ENCODE assay signal across 9 cellular contexts in the genomic region with DNA sequence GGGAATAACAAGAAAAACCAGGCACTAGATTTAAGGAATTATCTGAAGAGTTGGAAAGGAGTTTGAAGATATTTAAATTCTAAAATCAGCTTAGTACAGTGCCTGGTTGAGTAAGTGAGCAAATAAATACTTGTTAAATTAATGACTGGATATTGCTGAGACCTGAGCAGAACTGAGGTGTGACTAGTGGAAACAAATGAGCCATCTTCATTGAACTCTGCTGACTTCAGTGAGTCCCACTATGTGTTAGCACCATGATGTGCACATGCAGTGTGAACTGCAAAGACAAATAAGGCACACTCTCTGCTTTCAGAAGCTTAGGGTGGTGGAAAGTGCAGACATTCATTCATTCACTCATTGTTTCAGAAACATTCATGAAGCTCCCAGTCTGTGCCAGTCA. TPM values are rescaled to one million over a fixed set of nuclear protein-coding genes. Genes with fewer than 3 reads are reported as not detected.
DNase-seq lines count a peak whose midpoint lies in the region; ATAC-seq and TF ChIP-seq lines count a peak whose summit lies in the region.
"Had no signal": no experiment of that assay in that cellular context is flagged by ENCODE, and none has a peak within 500 bp of the region (broad histone marks: within the 10 kb centered on the region; RNA-seq: fewer than 3 reads in every experiment).

No MANE protein-coding gene starts in this region.

- no peak for ATAC-seq in left ventricle myocardium superior
- peak; percentile 32 for ATAC-seq in activated CD8-positive, alpha-beta T cell treated with anti-CD3 and anti-CD28 coated beads, Interleukin-2, amount 10 ng/mL, durations not matched to agents 7 days and 5 days
- peak; percentile 33 for ATAC-seq in naive thymus-derived CD4-positive, alpha-beta T cell
- ATAC-seq in aorta (ENCODE audit: low FRiP score) = peak; percentile 34
- ATAC-seq in GM18517 (IDR thresholded peaks at IDR 0.05; ENCODE audit: unreplicated experiment) = no peak
- no peak for ATAC-seq in HG02571 (IDR thresholded peaks at IDR 0.05; ENCODE audit: unreplicated experiment)

- no peaks in the 10 kb centered on the region for H3K27me3 ChIP-seq in left ventricle myocardium inferior (ENCODE audit: low read depth)
- H3K27me3 ChIP-seq in naive thymus-derived CD4-positive, alpha-beta T cell (ENCODE audit: control insufficient read depth in 2 of 2, insufficient read depth in 2 of 2, low read length in 2 of 2) = no peaks in the 10 kb centered on the region
- no peaks in the 10 kb centered on the region for H3K27me3 ChIP-seq in aorta (ENCODE audit: control insufficient read depth in 1 of 2, insufficient read depth in 2 of 2, low read length in 1 of 2)
- H3K27me3 ChIP-seq: colonic mucosa had no signal

- H3K4me3 ChIP-seq in left ventricle myocardium inferior = no peak overlapping the region
- no peak overlapping the region for H3K4me3 ChIP-seq in naive thymus-derived CD4-positive, alpha-beta T cell (ENCODE audit: low read length)
- H3K4me3 ChIP-seq in aorta (ENCODE audit: low read length in 2 of 2) = no peak overlapping the region
- H3K4me3 ChIP-seq: colonic mucosa had no signal

- POLR2A ChIA-PET in activated CD8-positive, alpha-beta T cell treated with anti-CD3 and anti-CD28 coated beads, Interleukin-2, amount 10 ng/mL, durations not matched to agents 7 days and 5 days (lab: Charles Lee) = interaction anchor here (0.7 to 1.4 kb wide), 2 partner anchors 37 to 62 kb away, joined by 4 read pairs; no protein-coding TSS in a partner anchor
- POLR2A ChIA-PET in naive thymus-derived CD4-positive, alpha-beta T cell (lab: Charles Lee) = interaction anchor here (1.2 kb wide), 1 partner anchor 9 kb away, joined by 3 read pairs; no protein-coding TSS in a partner anchor

- H3K9me3 Mint-ChIP-seq in activated CD8-positive, alpha-beta T cell treated with anti-CD3 and anti-CD28 coated beads, Interleukin-2, amount 10 ng/mL, durations not matched to agents 7 days and 5 days (ENCODE audit: insufficient read depth) = no peaks in the 10 kb centered on the region
- H3K9me3 Mint-ChIP-seq in naive thymus-derived CD4-positive, alpha-beta T cell = no peaks in the 10 kb centered on the region

- H3K9me3 ChIP-seq in left ventricle myocardium inferior (replicated peaks) = no peaks in the 10 kb centered on the region
- no peaks in the 10 kb centered on the region for H3K9me3 ChIP-seq in naive thymus-derived CD4-positive, alpha-beta T cell (ENCODE audit: control insufficient read depth in 2 of 3, low read length in 3 of 3)
- no peaks in the 10 kb centered on the region for H3K9me3 ChIP-seq in aorta (ENCODE audit: control insufficient read depth, low read length)
- H3K9me3 ChIP-seq: colonic mucosa had no signal

- peak overlapping the region; percentile 72 for H3K27ac Mint-ChIP-seq in activated CD8-positive, alpha-beta T cell treated with anti-CD3 and anti-CD28 coated beads, Interleukin-2, amount 10 ng/mL, durations not matched to agents 7 days and 5 days
- peak overlapping the region in 7 of 9 donors; percentile 58 to 87 (median 76) for H3K27ac Mint-ChIP-seq in naive thymus-derived CD4-positive, alpha-beta T cell

- no peak overlapping the region for H3K4me3 Mint-ChIP-seq in activated CD8-positive, alpha-beta T cell treated with anti-CD3 and anti-CD28 coated beads, Interleukin-2, amount 10 ng/mL, durations not matched to agents 7 days and 5 days
- H3K4me3 Mint-ChIP-seq in naive thymus-derived CD4-positive, alpha-beta T cell = peak overlapping the region in 2 of 10 donors; percentile 2 to 50

- DNase-seq in left ventricle myocardium inferior = no peak
- no peak for DNase-seq in left ventricle myocardium superior
- no peak for DNase-seq in activated CD8-positive, alpha-beta T cell treated with anti-CD3 and anti-CD28 coated beads, Interleukin-2, amount 10 ng/mL, durations not matched to agents 7 days and 5 days
- no peak for DNase-seq in naive thymus-derived CD4-positive, alpha-beta T cell
- no peak for DNase-seq in aorta
- DNase-seq in glomerular visceral epithelial cell (ENCODE audit: extremely low spot score) = no peak
- DNase-seq: colonic mucosa had no signal

- CTCF ChIA-PET in activated CD8-positive, alpha-beta T cell treated with anti-CD3 and anti-CD28 coated beads, Interleukin-2, amount 10 ng/mL, durations not matched to agents 7 days and 5 days (lab: Charles Lee) = interaction anchor here (0.7 to 2.0 kb wide), 6 partner anchors 11 to 63 kb away, joined by 3 to 6 read pairs (median 4); a partner anchor contains a TSS
- CTCF ChIA-PET in naive thymus-derived CD4-positive, alpha-beta T cell (lab: Charles Lee) = interaction anchor here (0.6 to 0.8 kb wide), 2 partner anchors 51 to 353 kb away, joined by 3 to 4 read pairs; no protein-coding TSS in a partner anchor

- H3K4me1 ChIP-seq in left ventricle myocardium inferior = peaks cover 22% of the 10 kb centered on the region
- peaks cover 0 to 14% of the 10 kb centered on the region in 2 donors for H3K4me1 ChIP-seq in naive thymus-derived CD4-positive, alpha-beta T cell (ENCODE audit: control insufficient read depth in 2 of 2, insufficient read depth in 2 of 2, low read length in 2 of 2)
- H3K4me1 ChIP-seq in aorta (ENCODE audit: control insufficient read depth in 1 of 2, insufficient read depth in 2 of 2, low read length in 2 of 2) = no peaks in the 10 kb centered on the region
- H3K4me1 ChIP-seq: colonic mucosa had no signal

- intact Hi-C loops in left ventricle myocardium inferior (cut with micrococcal nuclease) (no loop called here), left ventricle myocardium superior (cut with micrococcal nuclease) (no loop called here), aorta (cut with DNase I) (no loop called here)
- intact Hi-C loops in naive thymus-derived CD4-positive, alpha-beta T cell (cut with micrococcal nuclease) = loop anchor here in 1 of 2 donors (1.0 to 5.0 kb wide), 3 partner anchors 31 to 62 kb away; partner anchors contain the start of gene ELAPOR1

- no peaks in the 10 kb centered on the region for H3K36me3 ChIP-seq in left ventricle myocardium inferior
- no peaks in the 10 kb centered on the region for H3K36me3 ChIP-seq in naive thymus-derived CD4-positive, alpha-beta T cell (ENCODE audit: control insufficient read depth in 2 of 3, insufficient read depth in 3 of 3, low read length in 3 of 3)
- no peaks in the 10 kb centered on the region for H3K36me3 ChIP-seq in aorta (ENCODE audit: control insufficient read depth in 1 of 2, insufficient read depth in 2 of 2, low read length in 1 of 2)
- H3K36me3 ChIP-seq: colonic mucosa had no signal

- H3K4me1 Mint-ChIP-seq in activated CD8-positive, alpha-beta T cell treated with anti-CD3 and anti-CD28 coated beads, Interleukin-2, amount 10 ng/mL, durations not matched to agents 7 days and 5 days (ENCODE audit: low read depth) = peaks cover 27% of the 10 kb centered on the region
- H3K4me1 Mint-ChIP-seq in naive thymus-derived CD4-positive, alpha-beta T cell = peaks cover 9 to 24% (median 18%) of the 10 kb centered on the region in 7 donors

- no peaks in the 10 kb centered on the region for H3K36me3 Mint-ChIP-seq in activated CD8-positive, alpha-beta T cell treated with anti-CD3 and anti-CD28 coated beads, Interleukin-2, amount 10 ng/mL, durations not matched to agents 7 days and 5 days (ENCODE audit: low read depth)
- peaks cover 0 to 15% (median 4%) of the 10 kb centered on the region in 5 donors for H3K36me3 Mint-ChIP-seq in naive thymus-derived CD4-positive, alpha-beta T cell

- H3K27ac ChIP-seq in left ventricle myocardium inferior (replicated peaks) (peak overlapping the region; percentile 54), aorta (ENCODE audit: low read depth in 1 of 2, low read length in 2 of 2) (no peak overlapping the region)
- no peak overlapping the region for H3K27ac ChIP-seq in naive thymus-derived CD4-positive, alpha-beta T cell (ENCODE audit: low read depth, low read length)

- H3K27me3 Mint-ChIP-seq in activated CD8-positive, alpha-beta T cell treated with anti-CD3 and anti-CD28 coated beads, Interleukin-2, amount 10 ng/mL, durations not matched to agents 7 days and 5 days (ENCODE audit: low read depth) = no peaks in the 10 kb centered on the region
- H3K27me3 Mint-ChIP-seq in naive thymus-derived CD4-positive, alpha-beta T cell = no peaks in the 10 kb centered on the region

- TF ChIP-seq CTCF in left ventricle myocardium inferior (IDR thresholded peaks at IDR 0.05; ENCODE audit: borderline replicate concordance) = no peak

RNA-seq across cellular contexts. Expression of gene ELAPOR1, which starts 48.7 kb away (rescaled TPM):
- total RNA-seq in left ventricle myocardium inferior (0.19 TPM), left ventricle myocardium superior (0.30 TPM), aorta (1 to 10 TPM in 1 of 2 donors, under 1 TPM in 1; 0.55 to 1.5 TPM)
- total RNA-seq in activated CD8-positive, alpha-beta T cell treated with anti-CD3 and anti-CD28 coated beads, Interleukin-2, amount 10 ng/mL, durations not matched to agents 7 days and 5 days = 1 to 10 TPM; 1.9 to 2.8 TPM
- 10 to 100 TPM in 2 of 5 experiments, 1 to 10 TPM in 3; 4.4 to 12.3 (median 6.7) TPM for total RNA-seq in naive thymus-derived CD4-positive, alpha-beta T cell
- polyA plus RNA-seq in naive thymus-derived CD4-positive, alpha-beta T cell = 10 to 100 TPM in 1 of 2 donors, 1 to 10 TPM in 1; 7.1 to 10.3 TPM
- polyA plus RNA-seq in aorta = 1 to 10 TPM in 1 of 2 donors, under 1 TPM in 1; 0.15 to 6.0 TPM

RNA-seq across cellular contexts. Expression of gene SARS1, which starts 51.1 kb away (rescaled TPM):
- total RNA-seq in left ventricle myocardium inferior = 92.0 TPM
- total RNA-seq in left ventricle myocardium superior = 99.8 TPM
- 100 to 1,000 TPM; 145 to 157 TPM for total RNA-seq in activated CD8-positive, alpha-beta T cell treated with anti-CD3 and anti-CD28 coated beads, Interleukin-2, amount 10 ng/mL, durations not matched to agents 7 days and 5 days
- total RNA-seq in naive thymus-derived CD4-positive, alpha-beta T cell = 100 to 1,000 TPM; 110 to 173 (median 135) TPM
- polyA plus RNA-seq in naive thymus-derived CD4-positive, alpha-beta T cell = 100 to 1,000 TPM; 134 to 179 TPM
- 100 to 1,000 TPM; 116 to 117 TPM for total RNA-seq in aorta
- 100 to 1,000 TPM; 109 to 159 TPM for polyA plus RNA-seq in aorta

Comparison
In these comparisons a context has a peak if more than half of its experiments do, and no peak if none do; other contexts are left out.
1. ATAC-seq: peak in activated CD8-positive, alpha-beta T cell treated with anti-CD3 and anti-CD28 coated beads, Interleukin-2, amount 10 ng/mL, durations not matched to agents 7 days and 5 days (single experiment), naive thymus-derived CD4-positive, alpha-beta T cell (single experiment) and aorta (single experiment); none in left ventricle myocardium superior (single experiment), GM18517 (single experiment) and HG02571 (single experiment).